8 cellular contexts compared by ENCODE assay signal in genomic region chr10:87342704-87343258, GRCh38. TPM values are rescaled to one million over a fixed set of nuclear protein-coding genes. Genes with fewer than 3 reads are reported as not detected.
DNase-seq lines count a peak whose midpoint lies in the region; ATAC-seq, FAIRE-seq and TF ChIP-seq lines count a peak whose summit lies in the region.
"Not testable (repeated sequence)": the region's sequence is repeated elsewhere in the genome, so short reads cannot be mapped to it uniquely, and the experiment has no call there.

No MANE protein-coding gene starts in this region.

- FAIRE-seq in GM12891 (lab: Jason Lieb, UNC), result peak; percentile 78

- TF ChIP-seq POLR2A in GM12891 (IDR thresholded peaks at IDR 0.05; ENCODE audit: low read depth, low read length), result not testable (repeated sequence)
- peak; percentile 29 for TF ChIP-seq POLR2A in prostate gland (IDR thresholded peaks at IDR 0.05)
- peak in 1 of 2 donors; percentile 28 for TF ChIP-seq POLR2A in tibial nerve (IDR thresholded peaks at IDR 0.05)

- not testable (repeated sequence) for H3K4me1 ChIP-seq in adipocyte (ENCODE audit: control insufficient read depth, insufficient read depth, low read length); prostate gland (replicated peaks)
- H3K4me1 ChIP-seq in left ventricle myocardium inferior (peaks cover 24% of the 10 kb centered on the region), tibial nerve (peaks cover 0 to 21% (median 0%) of the 10 kb centered on the region in 4 donors)

- H3K27ac ChIP-seq in left ventricle myocardium inferior (replicated peaks), result peak overlapping the region; percentile 92
- H3K27ac ChIP-seq in prostate gland, result peak overlapping the region; percentile 86 to 88
- peak overlapping the region; percentile 81 to 91 (median 84) for H3K27ac ChIP-seq in tibial nerve

- not testable (repeated sequence) for H3K27me3 ChIP-seq in adipocyte (replicated peaks; ENCODE audit: control insufficient read depth, insufficient read depth, low read length); left ventricle myocardium inferior (ENCODE audit: low read depth); prostate gland (replicated peaks; ENCODE audit: insufficient read depth); tibial nerve

- H3K27me3 Mint-ChIP-seq in T-helper 17 cell, result not testable (repeated sequence)

- intact Hi-C loops in left ventricle myocardium inferior (cut with micrococcal nuclease); prostate gland (cut with DNase I): not testable (repeated sequence)

- H3K4me1 Mint-ChIP-seq in T-helper 17 cell, result peaks cover 11% of the 10 kb centered on the region

- WGBS in prostate gland, result under 1% methylated on average over 36 of the region's 65 CpGs
- WGBS in tibial nerve, 2 donors, result 0% methylated on average over 36 of the region's 65 CpGs; no CpG with 5 or more reads in 1 of the 2 donors

- peak; percentile 83 for ATAC-seq in HG02798 (IDR thresholded peaks at IDR 0.05; ENCODE audit: poor library complexity, unreplicated experiment)
- peak; percentile 81 for ATAC-seq in T-helper 17 cell

- H3K9me3 ChIP-seq in T-helper 17 cell (ENCODE audit: control insufficient read depth, low read length, poor library complexity, severe bottlenecking); adipocyte (ENCODE audit: control insufficient read depth, low read length); left ventricle myocardium inferior (replicated peaks); prostate gland; tibial nerve: not testable (repeated sequence)

- H3K4me3 ChIP-seq in adipocyte (ENCODE audit: low read length) (peak overlapping the region; percentile 71), left ventricle myocardium inferior (peak overlapping the region; percentile 72), prostate gland (peak overlapping the region; percentile 45 to 52), tibial nerve (peak overlapping the region; percentile 46 to 63 (median 52))

- not testable (repeated sequence) for H3K36me3 ChIP-seq in adipocyte (ENCODE audit: control insufficient read depth, insufficient read depth, low read length, severe bottlenecking); left ventricle myocardium inferior; prostate gland; tibial nerve

- TF ChIP-seq CTCF in left ventricle myocardium inferior (IDR thresholded peaks at IDR 0.05; ENCODE audit: borderline replicate concordance), result peak; percentile 56
- TF ChIP-seq CTCF in prostate gland (IDR thresholded peaks at IDR 0.05), result peak in 2 of 4 experiments; percentile 67 to 75
- peak; percentile 40 to 73 (median 44) for TF ChIP-seq CTCF in tibial nerve (IDR thresholded peaks at IDR 0.05)

- peak overlapping the region; percentile 63 for H3K27ac Mint-ChIP-seq in T-helper 17 cell

- DNase-seq in GM12891 (ENCODE audit: insufficient read length, low spot score), result not testable (repeated sequence)
- peak; percentile 18 for DNase-seq in NCI-H1105 treated with DMSO at 0.1 percent for 48 hours (lab: John Stamatoyannopoulos, UW)
- DNase-seq in T-helper 17 cell, result peak; percentile 70 to 77 (median 72)
- peak; percentile 88 for DNase-seq in adipocyte (ENCODE audit: low read depth)
- peak; percentile 84 for DNase-seq in left ventricle myocardium inferior
- peak; percentile 69 for DNase-seq in prostate gland (ENCODE audit: low spot score)
- peak; percentile 70 to 78 for DNase-seq in tibial nerve (ENCODE audit: low spot score in 2 of 2)

- peak in 1 of 2 donors; percentile 58 for TF ChIP-seq EP300 in tibial nerve (IDR thresholded peaks at IDR 0.05)

- peak overlapping the region; percentile 94 for H3K4me3 Mint-ChIP-seq in T-helper 17 cell

- H3K36me3 Mint-ChIP-seq in T-helper 17 cell (ENCODE audit: low read depth), result not testable (repeated sequence)

- peak overlapping the region; percentile 75 for H3K9ac ChIP-seq in adipocyte (ENCODE audit: low read length)

RNA-seq across cellular contexts. Expression of gene NUTM2D, which starts 14.8 kb away (rescaled TPM):
- polyA plus RNA-seq in GM12891 (2012; ENCODE audit: low read depth, missing spikeins), result 1.2 TPM
- total RNA-seq in T-helper 17 cell (1 to 10 TPM; 1.6 to 2.3 TPM), left ventricle myocardium inferior (6.0 TPM), prostate gland (10 to 100 TPM in 1 of 2 donors, 1 to 10 TPM in 1; 7.8 to 13.0 TPM), tibial nerve (1 to 10 TPM; 4.4 to 8.0 (median 6.5) TPM)
